11 cellular contexts compared by ENCODE assay signal in the genomic region with DNA sequence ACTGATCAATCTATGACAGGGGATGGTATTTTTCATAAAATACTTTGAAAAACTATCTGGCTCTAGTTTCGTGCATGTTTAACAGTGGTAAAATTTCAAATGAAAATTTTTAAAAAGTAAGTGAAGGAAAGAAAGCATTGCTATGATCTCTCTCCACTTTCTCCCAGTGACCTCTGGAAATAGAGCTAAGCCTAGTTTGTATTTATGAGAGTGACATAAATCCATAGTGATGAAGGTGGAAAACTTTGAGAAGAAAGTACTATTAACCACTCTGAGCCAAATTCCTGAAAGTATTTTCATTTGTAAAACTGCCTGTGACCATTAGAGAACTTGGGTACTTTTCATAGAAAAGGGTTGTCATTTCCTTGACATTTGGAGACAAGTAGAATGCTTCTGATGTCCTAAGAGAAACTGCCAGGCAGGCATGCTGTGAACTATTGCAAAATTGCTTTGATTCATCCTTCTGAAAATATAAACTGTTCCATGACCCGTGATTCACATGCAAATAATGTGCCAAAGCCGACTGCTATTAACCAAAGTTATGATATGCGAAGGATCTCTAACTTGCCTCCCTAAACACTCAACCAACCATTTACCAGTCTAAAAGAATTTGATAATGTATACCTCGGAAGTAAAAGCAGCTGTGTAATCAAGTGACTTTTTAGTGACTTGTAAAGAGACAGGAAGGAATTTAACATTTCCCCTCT.
DNase-seq lines count a peak whose midpoint lies in the region.
"Had no signal": no experiment of that assay in that cellular context is flagged by ENCODE, and none has a peak within 500 bp of the region (broad histone marks: within the 10 kb centered on the region; RNA-seq: fewer than 3 reads in every experiment).

No MANE protein-coding gene starts in this region.

- peak; percentile 8 for DNase-seq in Ammon's horn (ENCODE audit: low spot score)
- peak; percentile 87 for DNase-seq in NCI-H226
- DNase-seq in epithelial cell of prostate (ENCODE audit: low read depth, low spot score): peak; percentile 45
- peak; percentile 91 for DNase-seq in non-pigmented ciliary epithelial cell (ENCODE audit: low read depth)
- no peak for DNase-seq in GDM1 (lab: John Stamatoyannopoulos, UW)
- DNase-seq in mucosa of gallbladder (ENCODE audit: low spot score): no peak
- no peak for DNase-seq in DMS 273 treated with DMSO at 0.1 percent for 48 hours (lab: John Stamatoyannopoulos, UW)
- DNase-seq in stimulated activated CD4-positive, alpha-beta T cell treated with anti-CD3 and anti-CD28 coated beads, Interleukin-2, amount 100 ng/mL, for 48 hours: no peak
- DNase-seq: activated CD4-positive, alpha-beta T cell treated with anti-CD3 and anti-CD28 coated beads, Interleukin-2, amount 50 U/mL, for 1 hour; NCI-H82 had no signal

- peak overlapping the region; percentile 46 for H3K27ac ChIP-seq in epithelial cell of prostate
- H3K27ac ChIP-seq: HL-60 had no signal

Comparison
In these comparisons a context has a peak if more than half of its experiments do, and no peak if none do; other contexts are left out.
1. DNase-seq: peak in Ammon's horn (single experiment), NCI-H226 (single experiment), epithelial cell of prostate (single experiment) and non-pigmented ciliary epithelial cell (single experiment); none in GDM1 (single experiment), mucosa of gallbladder (single experiment), DMS 273 treated with DMSO at 0.1 percent for 48 hours (single experiment) and stimulated activated CD4-positive, alpha-beta T cell treated with anti-CD3 and anti-CD28 coated beads, Interleukin-2, amount 100 ng/mL, for 48 hours (0 of 2).